Comparison of ENCODE assay signal across 23 cellular contexts in the genomic region with DNA sequence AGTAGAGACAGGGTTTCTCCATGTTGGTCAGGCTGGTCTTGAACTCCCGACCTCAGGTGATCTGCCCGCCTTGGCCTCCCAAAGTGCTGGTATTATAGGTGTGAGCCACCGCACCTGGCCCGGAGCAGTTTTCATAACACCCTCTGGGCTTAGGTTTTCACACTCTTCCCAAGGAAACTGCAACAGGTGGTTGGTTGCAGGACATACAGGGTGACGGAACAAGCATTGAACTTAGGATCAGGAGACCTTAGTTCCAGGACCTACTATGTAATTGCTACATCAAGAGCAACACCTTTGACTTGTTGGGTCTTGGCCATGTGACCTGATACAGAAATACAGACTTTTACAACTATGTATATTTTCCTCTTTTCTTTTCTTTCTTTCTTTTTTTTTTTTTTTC.
"Had no signal": no experiment of that assay in that cellular context is flagged by ENCODE, and none has a peak within 500 bp of the region (broad histone marks: within the 10 kb centered on the region; RNA-seq: fewer than 3 reads in every experiment).

No MANE protein-coding gene starts in this region.

- H3K27ac Mint-ChIP-seq: mesothelial cell of epicardium; naive thymus-derived CD4-positive, alpha-beta T cell; natural killer cell treated with Interleukin-12 subunit alpha and Interleukin-12 subunit beta and Interleukin-15 and Interleukin-18, amount 100 ng/mL, for 72 hours; progenitor cell of endocrine pancreas; stimulated activated naive B cell treated with anti-CD40 and anti-IgM and Interleukin-4, amounts not matched to agents 10 μg/mL and 1 μg/mL and 100 μg/mL, for 72 hours had no signal

- H3K4me1 ChIP-seq: left ventricle myocardium inferior, right atrium auricular region, right lobe of liver, testis, transverse colon had no signal

- H3K27me3 Mint-ChIP-seq: naive thymus-derived CD4-positive, alpha-beta T cell; natural killer cell treated with Interleukin-12 subunit alpha and Interleukin-12 subunit beta and Interleukin-15 and Interleukin-18, amount 100 ng/mL, for 72 hours; progenitor cell of endocrine pancreas; stimulated activated naive B cell treated with anti-CD40 and anti-IgM and Interleukin-4, amounts not matched to agents 10 μg/mL and 1 μg/mL and 100 μg/mL, for 72 hours had no signal

- ATAC-seq: natural killer cell treated with Interleukin-12 subunit alpha and Interleukin-12 subunit beta and Interleukin-15 and Interleukin-18, amount 100 ng/mL, for 72 hours; right lobe of liver; stimulated activated naive B cell treated with anti-CD40 and anti-IgM and Interleukin-4, amounts not matched to agents 10 μg/mL and 1 μg/mL and 100 μg/mL, for 72 hours; stimulated activated naive CD8-positive, alpha-beta T cell treated with anti-CD3 and anti-CD28 coated beads, Interleukin-15, Interleukin-2, amounts not matched to agents 100 U/mL and 50 U/mL, for 24 hours had no signal

- H3K4me3 ChIP-seq: left ventricle myocardium inferior, lung, ovary, right atrium auricular region, right lobe of liver, smooth muscle cell, stomach, testis, thyroid gland, transverse colon, upper lobe of left lung had no signal

- DNase-seq: islet precursor cell; left ventricle myocardium inferior; mesendoderm; naive thymus-derived CD4-positive, alpha-beta T cell; ovary; right lobe of liver; stimulated activated CD4-positive, alpha-beta T cell treated with anti-CD3 and anti-CD28 coated beads, Interleukin-1b, Interleukin-23, amount 100 ng/mL, for 48 hours; stimulated activated CD4-positive, alpha-beta T cell treated with anti-CD3 and anti-CD28 coated beads, Interleukin-2, amount 100 ng/mL, for 48 hours; stimulated activated CD4-positive, alpha-beta T cell treated with anti-CD3 and anti-CD28 coated beads, Interleukin-4, amount 100 ng/mL, for 4 hours; stimulated activated CD8-positive, alpha-beta memory T cell treated with anti-CD3 and anti-CD28 coated beads, Interleukin-4, amount 100 ng/mL, for 48 hours; stimulated activated naive B cell treated with anti-CD40 and anti-IgM and Interleukin-4, amounts not matched to agents 10 μg/mL and 1 μg/mL and 100 μg/mL, for 72 hours; stimulated activated naive CD8-positive, alpha-beta T cell treated with anti-CD3 and anti-CD28 coated beads, Interleukin-15, Interleukin-2, amounts not matched to agents 100 U/mL and 50 U/mL, for 24 hours; stomach; testis; thyroid gland; transverse colon; upper lobe of left lung had no signal

- H3K9me3 ChIP-seq: left ventricle myocardium inferior, ovary, right atrium auricular region, right lobe of liver, stomach, testis, thyroid gland, transverse colon, upper lobe of left lung had no signal

- H3K27me3 ChIP-seq: ovary, right atrium auricular region, right lobe of liver, stomach, testis, thyroid gland, transverse colon, upper lobe of left lung had no signal

- H3K27ac ChIP-seq: left ventricle myocardium inferior, ovary, right atrium auricular region, right lobe of liver, stomach, testis, thyroid gland, transverse colon, upper lobe of left lung had no signal

- H3K36me3 ChIP-seq: left ventricle myocardium inferior, ovary, right atrium auricular region, right lobe of liver, stomach, thyroid gland, transverse colon, upper lobe of left lung had no signal

- H3K36me3 Mint-ChIP-seq: mesothelial cell of epicardium; naive thymus-derived CD4-positive, alpha-beta T cell; natural killer cell treated with Interleukin-12 subunit alpha and Interleukin-12 subunit beta and Interleukin-15 and Interleukin-18, amount 100 ng/mL, for 72 hours; stimulated activated naive B cell treated with anti-CD40 and anti-IgM and Interleukin-4, amounts not matched to agents 10 μg/mL and 1 μg/mL and 100 μg/mL, for 72 hours had no signal

- H3K4me3 Mint-ChIP-seq: mesothelial cell of epicardium; naive thymus-derived CD4-positive, alpha-beta T cell; natural killer cell treated with Interleukin-12 subunit alpha and Interleukin-12 subunit beta and Interleukin-15 and Interleukin-18, amount 100 ng/mL, for 72 hours; stimulated activated naive B cell treated with anti-CD40 and anti-IgM and Interleukin-4, amounts not matched to agents 10 μg/mL and 1 μg/mL and 100 μg/mL, for 72 hours had no signal

- H3K9me3 Mint-ChIP-seq: mesothelial cell of epicardium; naive thymus-derived CD4-positive, alpha-beta T cell; natural killer cell treated with Interleukin-12 subunit alpha and Interleukin-12 subunit beta and Interleukin-15 and Interleukin-18, amount 100 ng/mL, for 72 hours; stimulated activated naive B cell treated with anti-CD40 and anti-IgM and Interleukin-4, amounts not matched to agents 10 μg/mL and 1 μg/mL and 100 μg/mL, for 72 hours had no signal
